30 cellular contexts compared by ENCODE assay signal in the genomic region with DNA sequence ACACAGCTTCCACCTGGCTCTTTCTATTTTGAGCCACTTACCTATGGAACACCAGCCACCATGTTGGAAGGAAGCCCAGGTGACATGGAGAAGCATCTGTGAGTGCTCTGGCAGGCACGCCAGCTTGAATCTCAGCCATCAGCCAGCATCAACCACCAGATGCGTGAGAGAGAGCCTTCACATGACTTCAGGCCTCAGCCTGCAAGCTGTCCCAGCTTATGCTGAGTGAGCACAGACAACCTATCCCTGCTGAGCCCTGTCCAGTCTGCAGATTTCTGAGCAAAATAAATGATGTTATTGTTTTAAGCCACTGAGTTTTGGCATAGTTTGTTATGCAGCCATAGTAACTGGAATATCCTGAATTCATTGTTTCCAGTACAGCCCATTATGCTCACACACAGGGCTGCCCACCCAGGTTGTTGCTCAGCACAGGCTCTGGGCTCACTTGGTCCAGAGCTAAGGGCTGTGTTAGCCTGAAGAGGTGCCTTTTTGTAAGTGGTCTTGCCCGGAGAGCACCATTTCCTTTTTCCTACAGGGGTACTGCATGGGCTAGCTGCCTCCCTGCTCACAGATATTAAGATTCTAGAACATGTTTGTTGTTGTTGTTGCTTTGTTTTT. TPM values are rescaled to one million over a fixed set of nuclear protein-coding genes. Genes with fewer than 3 reads are reported as not detected.
DNase-seq lines count a peak whose midpoint lies in the region; ATAC-seq and TF ChIP-seq lines count a peak whose summit lies in the region.
"Had no signal": no experiment of that assay in that cellular context is flagged by ENCODE, and none has a peak within 500 bp of the region (broad histone marks: within the 10 kb centered on the region; RNA-seq: fewer than 3 reads in every experiment).

No MANE protein-coding gene starts in this region.

- TF ChIP-seq CTCF in tibial nerve (IDR thresholded peaks at IDR 0.05), result no peak

- no peak for TF ChIP-seq POLR2A in tibial nerve (IDR thresholded peaks at IDR 0.05)

- H3K4me3 ChIP-seq in SJCRH30 (no peak overlapping the region), tibial nerve (no peak overlapping the region)
- H3K4me3 ChIP-seq: left ventricle myocardium inferior, psoas muscle had no signal

- WGBS in tibial nerve, 2 donors, result 37 to 49% methylated on average over 3 of the region's 3 CpGs

- H3K36me3 ChIP-seq in SJCRH30, result no peaks in the 10 kb centered on the region
- peaks cover 0 to 33% (median 0%) of the 10 kb centered on the region in 3 donors for H3K36me3 ChIP-seq in tibial nerve
- H3K36me3 ChIP-seq: left ventricle myocardium inferior had no signal

- peak; percentile 5 for ATAC-seq in esophagus mucosa
- ATAC-seq: activated naive CD4-positive, alpha-beta T cell treated with anti-CD3 and anti-CD28 coated beads, Interleukin-2, amount 50 U/mL, for 72 hours; naive thymus-derived CD8-positive, alpha-beta T cell had no signal

- DNase-seq in NCI-H2171 treated with DMSO at 0.1 percent for 48 hours (lab: John Stamatoyannopoulos, UW), result peak; percentile 60
- DNase-seq in NCI-H2171 (lab: John Stamatoyannopoulos, UW), result no peak
- DNase-seq in medulla oblongata (ENCODE audit: extremely low spot score), result peak; percentile 31
- no peak for DNase-seq in HK-2 (ENCODE audit: unreplicated experiment)
- DNase-seq in SJCRH30, result no peak
- DNase-seq in tibial nerve (ENCODE audit: low spot score in 2 of 2), result no peak
- no peak for DNase-seq in NCI-H510A treated with DMSO at 0.1 percent for 48 hours (lab: John Stamatoyannopoulos, UW)
- DNase-seq: activated CD4-positive, alpha-beta T cell treated with anti-CD3 and anti-CD28 coated beads, Interleukin-2, amount 10 ng/mL, durations not matched to agents 24 days and 14 days; activated effector memory CD4-positive, alpha-beta T cell treated with Interleukin-2 at 50 U/mL for 16 hours; activated T-cell treated with anti-CD3 and anti-CD28 coated beads, Interleukin-2, amount 50 U/mL, for 1 hour; Caco-2; DND-41; effector memory CD4-positive, alpha-beta T cell; glutamatergic neuron; left ventricle myocardium inferior; naive thymus-derived CD8-positive, alpha-beta T cell; NCI-H146; NCI-H2107; NCI-H446; NCI-H82; psoas muscle; SIG-M5; stimulated activated CD4-positive, alpha-beta T cell treated with anti-CD3 and anti-CD28 coated beads, Interleukin-4, amount 100 ng/mL, for 24 hours; trophoblast cell had no signal

- H3K27me3 ChIP-seq in SJCRH30 (no peaks in the 10 kb centered on the region), tibial nerve (no peaks in the 10 kb centered on the region)

- H3K27ac ChIP-seq in SJCRH30, result no peak overlapping the region
- no peak overlapping the region for H3K27ac ChIP-seq in tibial nerve
- H3K27ac ChIP-seq: 22Rv1, C4-2B, left ventricle myocardium inferior, psoas muscle had no signal

- peak in 1 of 2 donors; percentile 27 for TF ChIP-seq EP300 in tibial nerve (IDR thresholded peaks at IDR 0.05)

- H3K9me3 ChIP-seq in SJCRH30 (replicated peaks) (no peaks in the 10 kb centered on the region), tibial nerve (peaks cover 0 to 24% (median 4%) of the 10 kb centered on the region in 4 donors)
- H3K9me3 ChIP-seq: Caco-2, psoas muscle had no signal

- H3K4me1 ChIP-seq in SJCRH30 (no peaks in the 10 kb centered on the region), tibial nerve (peaks cover 0 to 11% (median 0%) of the 10 kb centered on the region in 4 donors)
- H3K4me1 ChIP-seq: Caco-2, left ventricle myocardium inferior, psoas muscle had no signal

RNA-seq across cellular contexts. Expression of a gene that starts 35.0 kb away (rescaled TPM):
- total RNA-seq in esophagus mucosa, result 2.3 TPM
- total RNA-seq in SJCRH30 (2014; rRNA removed; shearing (Covaris generic)), result not detected in 2 replicates
- total RNA-seq in tibial nerve, result not detected
- total RNA-seq: activated CD4-positive, alpha-beta T cell treated with anti-CD3 and anti-CD28 coated beads, Interleukin-2, amount 10 ng/mL, durations not matched to agents 24 days and 14 days; activated naive CD4-positive, alpha-beta T cell treated with anti-CD3 and anti-CD28 coated beads, Interleukin-2, amount 50 U/mL, for 72 hours; bronchial epithelial cell; Caco-2; left ventricle myocardium inferior; naive thymus-derived CD8-positive, alpha-beta T cell; psoas muscle had no signal

RNA-seq across cellular contexts. Expression of a gene that starts 39.1 kb away (rescaled TPM):
- total RNA-seq in esophagus mucosa (4.0 TPM), tibial nerve (1 to 10 TPM; 4.5 to 9.2 (median 8.9) TPM)
- 0.99 and 1.1 TPM in 2 replicates for total RNA-seq in SJCRH30 (2014; rRNA removed; shearing (Covaris generic))
- total RNA-seq: Caco-2, HT-29 had no signal

Comparison
In these comparisons a context has a peak if more than half of its experiments do, and no peak if none do; other contexts are left out.
1. DNase-seq: peak in NCI-H2171 treated with DMSO at 0.1 percent for 48 hours (single experiment) and medulla oblongata (single experiment); none in NCI-H2171 (single experiment), HK-2 (single experiment), SJCRH30 (0 of 2), tibial nerve (0 of 2) and NCI-H510A treated with DMSO at 0.1 percent for 48 hours (single experiment).